Comparison of ENCODE assay signal across 18 cellular contexts in the genomic region with DNA sequence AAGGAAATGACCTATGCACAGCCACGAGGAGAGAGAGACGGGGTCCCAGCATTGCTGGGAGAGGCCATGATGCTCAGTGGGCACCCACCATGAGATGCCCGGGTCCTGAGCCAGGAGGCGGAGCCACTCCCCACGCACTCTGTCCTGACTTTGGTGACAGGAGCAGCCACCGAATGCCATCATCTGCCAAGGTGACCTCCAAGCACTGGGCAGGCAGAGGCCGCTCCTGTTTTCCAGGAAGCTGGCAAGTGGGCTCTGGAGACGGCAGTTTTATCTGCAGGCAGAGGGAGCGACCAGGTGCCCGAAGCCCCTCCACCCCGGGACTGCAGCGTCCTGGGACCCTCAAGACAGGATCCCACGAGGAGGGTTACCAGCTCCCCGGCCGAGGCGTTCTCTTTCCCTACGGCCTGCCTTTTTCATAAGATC.
DNase-seq lines count a peak whose midpoint lies in the region; ATAC-seq, FAIRE-seq and TF ChIP-seq lines count a peak whose summit lies in the region.
"Had no signal": no experiment of that assay in that cellular context is flagged by ENCODE, and none has a peak within 500 bp of the region (broad histone marks: within the 10 kb centered on the region; RNA-seq: fewer than 3 reads in every experiment).

No MANE protein-coding gene starts in this region.

- TF ChIP-seq CTCF in kidney (IDR thresholded peaks at IDR 0.05; ENCODE audit: borderline replicate concordance, extremely low read depth, insufficient read depth) (no peak), pancreas (IDR thresholded peaks at IDR 0.05) (no peak)

- DNase-seq in D341Med (ENCODE audit: low spot score) = peak; percentile 18
- DNase-seq in SHP77 (lab: John Stamatoyannopoulos, UW) = peak; percentile 57 to 70
- peak; percentile 49 for DNase-seq in kidney
- peak; percentile 74 for DNase-seq in posterior vena cava (ENCODE audit: low spot score)
- DNase-seq in NCI-H1105 treated with DMSO at 0.1 percent for 48 hours (lab: John Stamatoyannopoulos, UW) = no peak
- no peak for DNase-seq in pancreas
- DNase-seq in activated gamma-delta T cell treated with Interleukin-2 at 50 U/mL for 16 hours = no peak
- DNase-seq in SKM-1 treated with dmso at 0.1 percent for 144 hours (lab: John Stamatoyannopoulos, UW; ENCODE audit: unreplicated experiment) = no peak
- DNase-seq: ACHN, AML-193, COR-L47, EL, H7, NCI-H1436 treated with DMSO at 0.1 percent for 48 hours, NCI-H2081, NCI-H510A, NCI-H82 had no signal

- 51 to 63% methylated on average over 17 of the region's 17 CpGs for WGBS in pancreas, 2 donors

- intact Hi-C loops in kidney (cut with DNase I) = no loop called here
- intact Hi-C loops in posterior vena cava (cut with DNase I) = no loop called here
- intact Hi-C loops in pancreas (cut with DNase I) = no loop called here

- no peaks in the 10 kb centered on the region for H3K9me3 ChIP-seq in kidney (ENCODE audit: control insufficient read depth in 1 of 2, low read length in 2 of 2)
- H3K9me3 ChIP-seq in pancreas = no peaks in the 10 kb centered on the region

- H3K4me3 ChIP-seq in kidney (ENCODE audit: low read length in 2 of 2) (no peak overlapping the region), pancreas (no peak overlapping the region)

- H3K27ac ChIP-seq in kidney (ENCODE audit: low read depth in 2 of 2, low read length in 2 of 2) = no peak overlapping the region
- no peak overlapping the region for H3K27ac ChIP-seq in pancreas
- H3K27ac ChIP-seq: KMS-11 had no signal

- H3K36me3 ChIP-seq in kidney (ENCODE audit: control insufficient read depth in 1 of 2, insufficient read depth in 2 of 2, low read length in 2 of 2) (no peaks in the 10 kb centered on the region), pancreas (no peaks in the 10 kb centered on the region)

- FAIRE-seq in kidney (lab: Jason Lieb, UNC) (no peak), pancreas (lab: Jason Lieb, UNC) (no peak)

- H3K9ac ChIP-seq in kidney (ENCODE audit: low read length in 2 of 2) = no peak overlapping the region
- H3K9ac ChIP-seq: KMS-11 had no signal

- H3K4me1 ChIP-seq in kidney (ENCODE audit: control insufficient read depth in 1 of 2, insufficient read depth in 1 of 2, low read depth in 1 of 2, low read length in 2 of 2) (no peaks in the 10 kb centered on the region), pancreas (no peaks in the 10 kb centered on the region)

- H3K27me3 ChIP-seq in pancreas = peaks cover 0 to 4% (median 0%) of the 10 kb centered on the region in 4 donors

- ATAC-seq in pancreas = no peak

Comparison
In these comparisons a context has a peak if more than half of its experiments do, and no peak if none do; other contexts are left out.
1. DNase-seq: peak in D341Med (single experiment), SHP77 (2 of 2), kidney (single experiment) and posterior vena cava (single experiment); none in NCI-H1105 treated with DMSO at 0.1 percent for 48 hours (single experiment), pancreas (0 of 6), activated gamma-delta T cell treated with Interleukin-2 at 50 U/mL for 16 hours (single experiment) and SKM-1 treated with dmso at 0.1 percent for 144 hours (single experiment).